ENCODE assay signal across 8 cellular contexts in the genomic region with DNA sequence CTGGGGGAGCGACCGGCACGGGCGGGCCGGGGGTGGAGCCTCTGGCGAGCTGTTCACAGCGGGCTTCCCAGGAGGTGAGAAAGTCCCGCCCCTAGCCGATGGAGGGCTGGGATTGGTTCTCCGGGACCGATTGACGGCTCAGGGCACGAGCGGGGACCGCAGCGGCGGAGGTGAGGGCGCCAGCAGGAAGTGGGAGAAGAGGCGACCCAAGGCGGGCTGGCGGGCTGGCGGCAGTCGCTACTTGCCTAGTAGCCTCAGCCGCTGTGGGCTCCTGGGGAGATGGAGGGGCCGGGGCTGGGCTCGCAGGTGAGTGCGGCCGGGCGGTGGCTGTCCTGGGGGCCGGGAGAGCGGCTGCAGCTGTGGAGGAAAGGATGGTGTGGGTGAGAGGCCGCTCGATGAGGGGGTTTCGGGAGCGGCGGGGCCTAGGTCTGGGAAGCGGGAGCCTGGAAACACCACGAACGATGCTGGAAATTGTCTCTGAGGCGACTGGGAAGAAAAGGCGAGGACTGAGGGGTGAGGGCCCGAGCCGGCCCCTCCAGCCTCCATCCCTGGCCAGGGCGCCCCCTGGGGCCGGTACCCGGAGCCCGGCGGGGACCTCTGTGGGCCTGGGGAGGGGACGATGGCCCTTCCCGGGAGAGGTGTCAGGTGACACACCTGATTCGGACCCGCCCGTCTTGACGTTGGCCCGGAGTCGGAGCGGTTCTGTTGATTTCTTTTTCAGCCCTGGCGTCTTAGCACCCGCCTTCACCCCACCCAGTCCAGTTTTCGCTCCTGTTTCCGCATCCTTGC. TPM values are rescaled to one million over a fixed set of nuclear protein-coding genes. Genes with fewer than 3 reads are reported as not detected.
DNase-seq lines count a peak whose midpoint lies in the region; ATAC-seq and TF ChIP-seq lines count a peak whose summit lies in the region.

Gene ZDHHC13 (plus strand): TSS at position 198 of the 789 bp plus-strand sequence. CDS start 82 bp downstream, at position 280.

- peaks cover 13% of the 10 kb centered on the region for H3K27me3 ChIP-seq in adipocyte (replicated peaks; ENCODE audit: control insufficient read depth, insufficient read depth, low read length)

- H3K27me3 Mint-ChIP-seq in progenitor cell of endocrine pancreas = peaks cover 5% of the 10 kb centered on the region

- TF ChIP-seq CTCF in GM13977 (IDR thresholded peaks at IDR 0.05; ENCODE audit: extremely low read depth, insufficient read depth, missing control alignments) = peak; percentile 51
- peak; percentile 57 for TF ChIP-seq CTCF in progenitor cell of endocrine pancreas (IDR thresholded peaks at IDR 0.05; ENCODE audit: unreplicated experiment)

- H3K4me1 ChIP-seq in adipocyte (ENCODE audit: control insufficient read depth, insufficient read depth, low read length) = peaks cover 4% of the 10 kb centered on the region

- no peaks in the 10 kb centered on the region for H3K36me3 ChIP-seq in adipocyte (ENCODE audit: control insufficient read depth, insufficient read depth, low read length, severe bottlenecking)

- DNase-seq in GM13977 (ENCODE audit: low spot score) (peak; percentile 99), NCI-H1436 treated with DMSO at 0.1 percent for 48 hours (lab: John Stamatoyannopoulos, UW) (peak; percentile 66), T follicular helper cell (ENCODE audit: low read depth) (peak; percentile 91), adipocyte (ENCODE audit: low read depth) (peak; percentile 95), left cardiac atrium (peak; percentile 95), progenitor cell of endocrine pancreas (ENCODE audit: low spot score, unreplicated experiment) (peak; percentile 93), ureter (ENCODE audit: low spot score) (peak; percentile 95)

- peak within 1 kb of the TSS; percentile 92 for H3K4me3 Mint-ChIP-seq in progenitor cell of endocrine pancreas (ENCODE audit: low read depth)

- no peaks in the 10 kb centered on the region for H3K9me3 Mint-ChIP-seq in progenitor cell of endocrine pancreas (ENCODE audit: low read depth)

- no peaks in the 10 kb centered on the region for H3K9me3 ChIP-seq in adipocyte (ENCODE audit: control insufficient read depth, low read length)

- H3K36me3 Mint-ChIP-seq in progenitor cell of endocrine pancreas (ENCODE audit: insufficient read depth) = peaks cover 5% of the 10 kb centered on the region

- intact Hi-C loops in left cardiac atrium (cut with DNase I) = no loop called here

- in situ Hi-C loops in GM13977 (cut with MboI; ENCODE audit: low pct_unique_long_range_greater_than_20kb, low sequenced_read_pairs, unreplicated experiment) = no loop called here

- ATAC-seq in HG02870 (IDR thresholded peaks at IDR 0.05; ENCODE audit: unreplicated experiment) (peak; percentile 99), left cardiac atrium (peak; percentile 99 to 100)

- H3K4me1 Mint-ChIP-seq in progenitor cell of endocrine pancreas (ENCODE audit: low read depth) = peaks cover 12% of the 10 kb centered on the region

- peak within 1 kb of the TSS; percentile 83 for H3K9ac ChIP-seq in adipocyte (ENCODE audit: low read length)

- peak within 1 kb of the TSS; percentile 93 for H3K27ac Mint-ChIP-seq in progenitor cell of endocrine pancreas

- H3K4me3 ChIP-seq in adipocyte (ENCODE audit: low read length) = peak within 1 kb of the TSS; percentile 89

RNA-seq across cellular contexts. Expression of gene ZDHHC13, which starts in this region (rescaled TPM):
- total RNA-seq in left cardiac atrium (10 to 100 TPM; 12.0 to 16.5 TPM), progenitor cell of endocrine pancreas (23.4 and 26.6 TPM in 2 replicates), ureter (44.1 TPM)

Comparison
In these comparisons a context has a peak if more than half of its experiments do, and no peak if none do; other contexts are left out.
1. Peak in every context shown above with its lines: DNase-seq, ATAC-seq and H3K4me3 ChIP-seq.